ENCODE assay signal across 8 cellular contexts in genomic region chr12:57008113-57008687, GRCh38. TPM values are rescaled to one million over a fixed set of nuclear protein-coding genes. Genes with fewer than 3 reads are reported as not detected.
DNase-seq lines count a peak whose midpoint lies in the region; ATAC-seq and TF ChIP-seq lines count a peak whose summit lies in the region.
"Had no signal": no experiment of that assay in that cellular context is flagged by ENCODE, and none has a peak within 500 bp of the region (broad histone marks: within the 10 kb centered on the region; RNA-seq: fewer than 3 reads in every experiment).

No MANE protein-coding gene starts in this region.

- no peak overlapping the region for H3K9ac ChIP-seq in DND-41 (ENCODE audit: low read depth, low read length)
- H3K9ac ChIP-seq in OCI-LY3 (ENCODE audit: low read length), result no peak overlapping the region
- no peak overlapping the region for H3K9ac ChIP-seq in mammary epithelial cell (ENCODE audit: insufficient read depth, low read length)

- peaks cover 17% of the 10 kb centered on the region for H3K36me3 ChIP-seq in DND-41 (ENCODE audit: insufficient read depth, low read length)
- peaks cover 11% of the 10 kb centered on the region for H3K36me3 ChIP-seq in OCI-LY3 (replicated peaks; ENCODE audit: low read depth, low read length)
- H3K36me3 ChIP-seq in mammary epithelial cell (ENCODE audit: insufficient read depth, low read length), result peaks cover 9% of the 10 kb centered on the region

- H3K9me3 ChIP-seq in DND-41 (ENCODE audit: insufficient read depth, low read length, severe bottlenecking) (no peaks in the 10 kb centered on the region), OCI-LY3 (ENCODE audit: insufficient read depth, low read length) (no peaks in the 10 kb centered on the region), mammary epithelial cell (replicated peaks; ENCODE audit: insufficient read depth, low read length) (no peaks in the 10 kb centered on the region)

- H4K20me1 ChIP-seq in DND-41 (ENCODE audit: insufficient read depth, low read length), result peaks cover 17% of the 10 kb centered on the region
- 0 out of 2 replicates have a peak, but pooled peaks cover 3% of the 10 kb centered on the region for H4K20me1 ChIP-seq in OCI-LY3 (ENCODE audit: insufficient read depth, low read length)
- H4K20me1 ChIP-seq in mammary epithelial cell (ENCODE audit: insufficient read depth, low read length), result no peaks in the 10 kb centered on the region

- CTCF ChIA-PET in mammary epithelial cell (lab: Charles Lee; ENCODE audit: low non-redundant PET), result interaction anchor here (0.7 kb wide), 1 partner anchor 104 kb away, joined by 3 read pairs; no protein-coding TSS in a partner anchor

- H3K79me2 ChIP-seq in DND-41 (ENCODE audit: insufficient read depth, low read length) (peaks cover 30% of the 10 kb centered on the region), OCI-LY3 (ENCODE audit: low read length) (peaks cover 25% of the 10 kb centered on the region), mammary epithelial cell (ENCODE audit: insufficient read depth, low read length) (peaks cover 29% of the 10 kb centered on the region)

- H3K27me3 ChIP-seq in DND-41 (ENCODE audit: insufficient read depth, low read length, poor library complexity), result peaks cover 1% of the 10 kb centered on the region
- H3K27me3 ChIP-seq in OCI-LY3 (ENCODE audit: low read depth, low read length), result no peaks in the 10 kb centered on the region
- H3K27me3 ChIP-seq in mammary epithelial cell (ENCODE audit: insufficient read depth, low read length), result no peaks in the 10 kb centered on the region

- in situ Hi-C loops in mammary epithelial cell (cut with MboI; ENCODE audit: low sequenced_read_pairs in 2 of 2), result loop anchor here in 1 of 2 donors (10.0 kb wide), 2 partner anchors 57 to 167 kb away; no protein-coding TSS in a partner anchor

- dilution Hi-C loops in mammary epithelial cell (cut with HindIII; ENCODE audit: low sequenced_read_pairs), result loop anchor here (5.0 kb wide), 1 partner anchor 49 kb away; no protein-coding TSS in a partner anchor

- no TSS peak for BruUV-seq in mammary epithelial cell (replicated peaks; lab: Mats Ljungman, UMichigan)

- intact Hi-C loops in mammary epithelial cell (cut with micrococcal nuclease), result loop anchor here (1.0 kb wide), 3 partner anchors 54 to 104 kb away; no protein-coding TSS in a partner anchor

- H2AFZ ChIP-seq in DND-41 (ENCODE audit: low read depth, low read length), result no peak overlapping the region
- H2AFZ ChIP-seq in OCI-LY3 (ENCODE audit: low read depth, low read length), result no peak overlapping the region
- H2AFZ ChIP-seq in mammary epithelial cell (ENCODE audit: low read depth, low read length), result no peak overlapping the region

- H3K4me3 ChIP-seq in DND-41 (ENCODE audit: low read depth in 1 of 2, low read length in 2 of 2) (no peak overlapping the region), OCI-LY3 (ENCODE audit: low read length) (no peak overlapping the region), mammary epithelial cell (replicated peaks in 1 of 3; ENCODE audit: insufficient read depth in 1 of 3, low read depth in 2 of 3, low read length in 3 of 3) (no peak overlapping the region)

- H3K27ac ChIP-seq in DND-41 (ENCODE audit: low read length) (no peak overlapping the region), OCI-LY3 (ENCODE audit: low read length) (no peak overlapping the region), mammary epithelial cell (ENCODE audit: insufficient read depth, low read depth, low read length) (no peak overlapping the region)

- TF ChIP-seq CTCF in DND-41 (IDR thresholded peaks at IDR 0.05; ENCODE audit: borderline replicate concordance, extremely low read depth, low read length, poor library complexity, severe bottlenecking) (peak; percentile 86), OCI-LY3 (IDR thresholded peaks at IDR 0.05; ENCODE audit: low read depth, low read length) (peak; percentile 79), mammary epithelial cell (conservative IDR thresholded peaks at IDR 0.05 in 1 of 2, IDR thresholded peaks at IDR 0.05 in 1 of 2; ENCODE audit: extremely low read depth in 1 of 2, insufficient read depth in 1 of 2, low read depth in 1 of 2, low read length in 2 of 2) (peak; percentile 68 to 72)

- H3K4me2 ChIP-seq in DND-41 (ENCODE audit: insufficient read depth, low read length), result no peak overlapping the region
- H3K4me2 ChIP-seq in OCI-LY3 (ENCODE audit: low read length), result no peak overlapping the region
- no peak overlapping the region for H3K4me2 ChIP-seq in mammary epithelial cell (ENCODE audit: insufficient read depth, low read depth, low read length)

- peaks cover 21% of the 10 kb centered on the region for H3K4me1 ChIP-seq in DND-41 (ENCODE audit: insufficient read depth, low read length)
- H3K4me1 ChIP-seq in OCI-LY3 (ENCODE audit: low read length), result peaks cover 42% of the 10 kb centered on the region
- H3K4me1 ChIP-seq in mammary epithelial cell (ENCODE audit: insufficient read depth, low read length), result peaks cover 5% of the 10 kb centered on the region

- DNase-seq in DND-41 (peak; percentile 43), HuH-7 (ENCODE audit: low spot score) (peak; percentile 72), mammary epithelial cell (peak; percentile 46), lung microvascular endothelial cell (ENCODE audit: low read depth in 2 of 2) (peak; percentile 75 to 79)
- DNase-seq: activated T-cell treated with anti-CD3 and anti-CD28 coated beads, Interleukin-2, amount 50 U/mL, for 4 hours had no signal

- 18% methylated on average over 1 of the region's 1 CpG for WGBS in mammary epithelial cell (ENCODE audit: low coverage, missing lambda C conversion rate)

- ATAC-seq in DND-41 (ENCODE audit: insufficient read depth, low read depth) (peak; percentile 64), GM21447 (IDR thresholded peaks at IDR 0.05; ENCODE audit: unreplicated experiment) (no peak), HG03097 (IDR thresholded peaks at IDR 0.05; ENCODE audit: low FRiP score, unreplicated experiment) (no peak)

RNA-seq across cellular contexts. Expression of gene ZBTB39, which starts 1.9 kb away (rescaled TPM):
- total RNA-seq in mammary epithelial cell (1 to 10 TPM; 5.7 to 8.0 TPM), lung microvascular endothelial cell (5.4 and 8.9 TPM in 2 replicates)
- polyA plus RNA-seq in mammary epithelial cell, result 4.5 TPM
- 7.7 TPM for polyA minus RNA-seq in mammary epithelial cell

RNA-seq across cellular contexts. Expression of gene TAC3, which starts 8.1 kb away (rescaled TPM):
- total RNA-seq in mammary epithelial cell (not detected), lung microvascular endothelial cell (not detected in 2 replicates)
- polyA plus RNA-seq in mammary epithelial cell, result not detected
- not detected for polyA minus RNA-seq in mammary epithelial cell

RNA-seq across cellular contexts. Expression of gene MYO1A, which starts 41.7 kb away (rescaled TPM):
- total RNA-seq in mammary epithelial cell, result not detected
- polyA plus RNA-seq in mammary epithelial cell, result 0.03 TPM
- polyA minus RNA-seq in mammary epithelial cell, result not detected
- not detected in 2 replicates for total RNA-seq in lung microvascular endothelial cell

RNA-seq across cellular contexts. Expression of gene RDH16, which starts 50.8 kb away (rescaled TPM):
- total RNA-seq in mammary epithelial cell (under 1 TPM in 1 of 2 donors, not detected in 1; 0.16 TPM), lung microvascular endothelial cell (under 0.01 TPM in 2 replicates)
- 0.06 TPM for polyA plus RNA-seq in mammary epithelial cell
- polyA minus RNA-seq in mammary epithelial cell, result not detected
